8 cellular contexts compared by ENCODE assay signal in genomic region chr16:8675183-8676159, GRCh38. TPM values are rescaled to one million over a fixed set of nuclear protein-coding genes. Genes with fewer than 3 reads are reported as not detected.
A peak's percentile ranks its signal among the peaks of the same experiment; 100 is the strongest.
DNase-seq lines count a peak whose midpoint lies in the region; ATAC-seq and TF ChIP-seq lines count a peak whose summit lies in the region.

No MANE protein-coding gene starts in this region.

- peak overlapping the region; percentile 66 to 98 (median 90) for H3K27ac Mint-ChIP-seq in CD8-positive, alpha-beta memory T cell
- peak overlapping the region; percentile 64 to 94 (median 76) for H3K27ac Mint-ChIP-seq in naive thymus-derived CD8-positive, alpha-beta T cell

- WGBS in testis, 2 donors, result 66 to 67% methylated on average over 11 to 13 of the region's 13 CpGs

- no peak overlapping the region for H3K27ac ChIP-seq in CD8-positive, alpha-beta memory T cell (ENCODE audit: low read depth, low read length)
- H3K27ac ChIP-seq in ascending aorta (no peak overlapping the region), testis (no peak overlapping the region)

- peak overlapping the region; percentile 86 to 95 (median 92) for H3K4me3 Mint-ChIP-seq in CD8-positive, alpha-beta memory T cell
- peak overlapping the region; percentile 80 to 97 (median 90) for H3K4me3 Mint-ChIP-seq in naive thymus-derived CD8-positive, alpha-beta T cell

- H3K4me1 ChIP-seq in CD8-positive, alpha-beta memory T cell (ENCODE audit: insufficient read depth, low read length), result peaks cover 15% of the 10 kb centered on the region
- H3K4me1 ChIP-seq in ascending aorta (peaks cover 0 to 11% of the 10 kb centered on the region in 2 donors), testis (peaks cover 10% of the 10 kb centered on the region)

- peak overlapping the region; percentile 73 for H3K4me3 ChIP-seq in CD8-positive, alpha-beta memory T cell (ENCODE audit: low read length)
- H3K4me3 ChIP-seq in ascending aorta, result peak overlapping the region; percentile 75 to 84
- peak overlapping the region in 1 of 2 donors; percentile 64 for H3K4me3 ChIP-seq in testis

- H3K9me3 Mint-ChIP-seq in CD8-positive, alpha-beta memory T cell, result peaks cover 0 to 8% (median 5%) of the 10 kb centered on the region in 5 donors
- peaks cover 0 to 14% (median 2%) of the 10 kb centered on the region in 9 donors for H3K9me3 Mint-ChIP-seq in naive thymus-derived CD8-positive, alpha-beta T cell

- TF ChIP-seq CTCF in ascending aorta (IDR thresholded peaks at IDR 0.05), result no peak
- no peak for TF ChIP-seq CTCF in testis (IDR thresholded peaks at IDR 0.05)

- POLR2A ChIA-PET in CD8-positive, alpha-beta memory T cell (lab: Charles Lee), result interaction anchor here (1.2 kb wide), 1 partner anchor 12 kb away, joined by 3 read pairs; no protein-coding TSS in a partner anchor
- POLR2A ChIA-PET in naive thymus-derived CD8-positive, alpha-beta T cell (lab: Charles Lee), result interaction anchor here (0.6 kb wide), 1 partner anchor 412 kb away, joined by 5 read pairs; no protein-coding TSS in a partner anchor

- peak; percentile 26 for ATAC-seq in naive thymus-derived CD8-positive, alpha-beta T cell
- ATAC-seq in HG03439 (IDR thresholded peaks at IDR 0.05; ENCODE audit: unreplicated experiment), result no peak

- no peak for TF ChIP-seq POLR2A in testis (IDR thresholded peaks at IDR 0.05)

- peaks cover 8 to 10% (median 10%) of the 10 kb centered on the region in 3 donors for H3K36me3 Mint-ChIP-seq in CD8-positive, alpha-beta memory T cell
- H3K36me3 Mint-ChIP-seq in naive thymus-derived CD8-positive, alpha-beta T cell, result peaks cover 4 to 15% (median 11%) of the 10 kb centered on the region in 3 donors

- peaks cover 24 to 37% (median 31%) of the 10 kb centered on the region in 3 donors for H3K4me1 Mint-ChIP-seq in CD8-positive, alpha-beta memory T cell
- H3K4me1 Mint-ChIP-seq in naive thymus-derived CD8-positive, alpha-beta T cell, result peaks cover 8 to 22% (median 16%) of the 10 kb centered on the region in 4 donors

- peaks cover 0 to 1% of the 10 kb centered on the region in 2 donors for H3K27me3 Mint-ChIP-seq in CD8-positive, alpha-beta memory T cell
- no peaks in the 10 kb centered on the region for H3K27me3 Mint-ChIP-seq in naive thymus-derived CD8-positive, alpha-beta T cell

- CTCF ChIA-PET in CD8-positive, alpha-beta memory T cell (lab: Charles Lee), result interaction anchor here (1.2 kb wide), 1 partner anchor 15 kb away, joined by 3 read pairs; no protein-coding TSS in a partner anchor

- peak; percentile 17 to 66 (median 38) for DNase-seq in CD8-positive, alpha-beta memory T cell
- DNase-seq in SHP77 treated with DMSO at 0.1 percent for 48 hours (lab: John Stamatoyannopoulos, UW), result peak; percentile 7
- DNase-seq in ascending aorta (ENCODE audit: low spot score in 2 of 2), result no peak
- peak in 8 of 10 donors; percentile 5 to 47 (median 20) for DNase-seq in naive thymus-derived CD8-positive, alpha-beta T cell
- peak; percentile 41 for DNase-seq in testis
- no peak for DNase-seq in NCI-H2107 (lab: John Stamatoyannopoulos, UW)
- DNase-seq in NCI-H2107 treated with DMSO at 0.1 percent for 48 hours (lab: John Stamatoyannopoulos, UW; ENCODE audit: unreplicated experiment), result no peak

- no peaks in the 10 kb centered on the region for H3K36me3 ChIP-seq in CD8-positive, alpha-beta memory T cell (ENCODE audit: insufficient read depth, low read length)
- no peaks in the 10 kb centered on the region for H3K36me3 ChIP-seq in ascending aorta
- H3K36me3 ChIP-seq in testis (ENCODE audit: low read depth, missing control alignments), result no peaks in the 10 kb centered on the region

- intact Hi-C loops in ascending aorta (cut with DNase I), result loop anchor here (2.0 kb wide), 3 partner anchors 55 to 193 kb away; partner anchors contain the start of genes CARHSP1, METTL22, PMM2 and TMEM186
- intact Hi-C loops in testis (cut with DNase I; ENCODE audit: low total_unique reads), result no loop called here

- no peaks in the 10 kb centered on the region for H3K9me3 ChIP-seq in CD8-positive, alpha-beta memory T cell (ENCODE audit: low read length)
- H3K9me3 ChIP-seq in ascending aorta (no peaks in the 10 kb centered on the region), testis (no peaks in the 10 kb centered on the region)

- H3K27me3 ChIP-seq in CD8-positive, alpha-beta memory T cell (ENCODE audit: insufficient read depth, low read length, poor library complexity, severe bottlenecking), result no peaks in the 10 kb centered on the region
- H3K27me3 ChIP-seq in ascending aorta (no peaks in the 10 kb centered on the region), testis (no peaks in the 10 kb centered on the region)

RNA-seq across cellular contexts. Expression of gene ABAT, which starts 1.1 kb away (rescaled TPM):
- total RNA-seq in CD8-positive, alpha-beta memory T cell, result 10 to 100 TPM in 1 of 2 experiments, 1 to 10 TPM in 1; 9.8 to 10.1 TPM
- 3.0 TPM for polyA plus RNA-seq in CD8-positive, alpha-beta memory T cell
- total RNA-seq in ascending aorta, result 1.8 TPM
- total RNA-seq in naive thymus-derived CD8-positive, alpha-beta T cell, result 1 to 10 TPM; 10.0 TPM
- 1 to 10 TPM; 1.7 to 2.4 (median 1.7) TPM for polyA plus RNA-seq in naive thymus-derived CD8-positive, alpha-beta T cell
- total RNA-seq in testis, result 100 to 1,000 TPM in 1 of 2 donors, 10 to 100 TPM in 1; 71.7 to 108 TPM
- 25.3 TPM for polyA plus RNA-seq in testis (ENCODE audit: insufficient read depth, low read depth, low replicate concordance)

RNA-seq across cellular contexts. Expression of gene METTL22, which starts 54.0 kb away (rescaled TPM):
- 10 to 100 TPM; 21.3 to 24.1 TPM for total RNA-seq in CD8-positive, alpha-beta memory T cell
- polyA plus RNA-seq in CD8-positive, alpha-beta memory T cell, result 10.8 TPM
- total RNA-seq in ascending aorta (31.7 TPM), testis (10 to 100 TPM; 74.5 to 93.1 TPM)
- 10 to 100 TPM; 49.6 to 52.2 TPM for total RNA-seq in naive thymus-derived CD8-positive, alpha-beta T cell
- polyA plus RNA-seq in naive thymus-derived CD8-positive, alpha-beta T cell, result 10 to 100 TPM in 2 of 3 donors, 1 to 10 TPM in 1; 6.9 to 12.7 (median 11.1) TPM
- 85.6 TPM for polyA plus RNA-seq in testis (ENCODE audit: insufficient read depth, low read depth, low replicate concordance)

Comparison
In these comparisons a context has a peak if more than half of its experiments do, and no peak if none do; other contexts are left out.
1. DNase-seq: peak in CD8-positive, alpha-beta memory T cell (5 of 5), SHP77 treated with DMSO at 0.1 percent for 48 hours (single experiment), naive thymus-derived CD8-positive, alpha-beta T cell (8 of 10) and testis (single experiment); none in ascending aorta (0 of 2), NCI-H2107 (single experiment) and NCI-H2107 treated with DMSO at 0.1 percent for 48 hours (single experiment).
2. RNA of gene ABAT, which starts 1.1 kb away (total RNA-seq): 71.7 to 108 TPM in testis; 9.8 to 10.1 TPM in CD8-positive, alpha-beta memory T cell, 10.0 TPM in naive thymus-derived CD8-positive, alpha-beta T cell and 1.8 TPM in ascending aorta (single experiment); every median in the first group is over 4 times any median in the second.